In the genomic region with DNA sequence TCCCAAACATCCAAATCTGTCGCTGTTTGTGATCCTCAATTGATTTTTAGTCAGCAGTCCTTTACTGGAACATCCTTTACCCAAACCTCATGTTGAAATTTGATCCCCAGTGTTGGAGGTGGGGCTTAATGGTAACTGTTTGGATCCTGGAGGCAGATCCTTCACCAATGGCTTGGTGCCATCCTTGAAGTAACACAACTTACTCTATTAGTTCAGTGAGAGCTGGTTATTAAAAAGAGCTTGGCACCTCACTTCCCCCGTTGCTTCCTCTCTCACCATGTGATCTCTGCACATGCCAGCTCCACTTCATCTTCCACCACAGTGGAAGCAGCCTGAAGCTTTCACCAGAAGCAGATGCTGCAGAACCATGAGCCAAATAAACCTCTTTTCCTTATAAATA, we compare ENCODE assay signal across 18 cellular contexts.
"Had no signal": no experiment of that assay in that cellular context is flagged by ENCODE, and none has a peak within 500 bp of the region (broad histone marks: within the 10 kb centered on the region; RNA-seq: fewer than 3 reads in every experiment).

No MANE protein-coding gene starts in this region.

- H3K27ac Mint-ChIP-seq: activated CD4-positive, alpha-beta T cell treated with anti-CD3 and anti-CD28 coated beads, Interleukin-2, amount 10 ng/mL, durations not matched to agents 7 days and 5 days; activated T-helper 2 cell treated with anti-CD3 and anti-CD28 coated beads, Interferon-gamma antibody, Interleukin-2, Interleukin-4, amounts not matched to agents 10 μg/mL and 5 μg/mL and 100 μg/mL, durations not matched to agents 14 hours and 24 hours and 36 hours; dendritic cell treated with granulocyte-macrophage colony-stimulating factor and Interleukin-4, amounts not matched to agents 40 ng/mL and 50 ng/mL, for 4 days; effector memory CD8-positive, alpha-beta T cell; immature natural killer cell; nephron; stimulated activated naive CD8-positive, alpha-beta T cell treated with anti-CD3 and anti-CD28 coated beads, Interleukin-15, Interleukin-2, amounts not matched to agents 100 ng/mL and 50 ng/mL, for 24 hours had no signal

- H3K4me1 Mint-ChIP-seq: central memory CD8-positive, alpha-beta T cell; immature natural killer cell had no signal

- H3K27me3 ChIP-seq: adrenal gland, foreskin keratinocyte, uterus had no signal

- H3K9me3 ChIP-seq: adrenal gland, thoracic aorta, uterus had no signal

- H3K4me3 ChIP-seq: adrenal gland, thoracic aorta, uterus had no signal

- H3K36me3 ChIP-seq: uterus had no signal

- DNase-seq: activated CD4-positive, alpha-beta T cell treated with anti-CD3 and anti-CD28 coated beads, Interleukin-2, amount 10 ng/mL, durations not matched to agents 7 days and 5 days; activated CD4-positive, CD25-positive, alpha-beta regulatory T cell; activated CD8-positive, alpha-beta memory T cell treated with anti-CD3 and anti-CD28 coated beads for 24 hours; activated naive CD4-positive, alpha-beta T cell treated with anti-CD3 and anti-CD28 coated beads, Interleukin-2, amount 50 U/mL, for 16 hours; adrenal gland; effector memory CD8-positive, alpha-beta T cell; immature natural killer cell; mesenchymal stem cell; stimulated activated CD4-positive, alpha-beta T cell treated with anti-CD3 and anti-CD28 coated beads, Interleukin-12 subunit alpha, Interleukin-12 subunit beta, amount 100 ng/mL, for 4 hours; T-helper 2 cell; uterus had no signal

- H3K9me3 Mint-ChIP-seq: activated CD4-positive, alpha-beta T cell treated with anti-CD3 and anti-CD28 coated beads, Interleukin-2, amount 10 ng/mL, durations not matched to agents 7 days and 5 days; activated T-helper 2 cell treated with anti-CD3 and anti-CD28 coated beads, Interferon-gamma antibody, Interleukin-2, Interleukin-4, amounts not matched to agents 10 μg/mL and 5 μg/mL and 100 μg/mL, durations not matched to agents 14 hours and 24 hours and 36 hours; central memory CD8-positive, alpha-beta T cell; dendritic cell treated with granulocyte-macrophage colony-stimulating factor and Interleukin-4, amounts not matched to agents 40 ng/mL and 50 ng/mL, for 4 days; effector memory CD8-positive, alpha-beta T cell; immature natural killer cell; nephron; stimulated activated naive CD8-positive, alpha-beta T cell treated with anti-CD3 and anti-CD28 coated beads, Interleukin-15, Interleukin-2, amounts not matched to agents 100 ng/mL and 50 ng/mL, for 24 hours had no signal

- ATAC-seq: effector memory CD8-positive, alpha-beta T cell had no signal

- H3K4me3 Mint-ChIP-seq: activated CD4-positive, alpha-beta T cell treated with anti-CD3 and anti-CD28 coated beads, Interleukin-2, amount 10 ng/mL, durations not matched to agents 7 days and 5 days; central memory CD8-positive, alpha-beta T cell; dendritic cell treated with granulocyte-macrophage colony-stimulating factor and Interleukin-4, amounts not matched to agents 40 ng/mL and 50 ng/mL, for 4 days; effector memory CD8-positive, alpha-beta T cell; immature natural killer cell; nephron; stimulated activated naive CD8-positive, alpha-beta T cell treated with anti-CD3 and anti-CD28 coated beads, Interleukin-15, Interleukin-2, amounts not matched to agents 100 ng/mL and 50 ng/mL, for 24 hours had no signal

- H3K27ac ChIP-seq: adrenal gland, foreskin keratinocyte, thoracic aorta, uterus had no signal

- H3K27me3 Mint-ChIP-seq: activated CD4-positive, alpha-beta T cell treated with anti-CD3 and anti-CD28 coated beads, Interleukin-2, amount 10 ng/mL, durations not matched to agents 7 days and 5 days; central memory CD8-positive, alpha-beta T cell; dendritic cell treated with granulocyte-macrophage colony-stimulating factor and Interleukin-4, amounts not matched to agents 40 ng/mL and 50 ng/mL, for 4 days; effector memory CD8-positive, alpha-beta T cell; stimulated activated naive CD8-positive, alpha-beta T cell treated with anti-CD3 and anti-CD28 coated beads, Interleukin-15, Interleukin-2, amounts not matched to agents 100 ng/mL and 50 ng/mL, for 24 hours had no signal
